Comparison of ENCODE assay signal across 1 cellular context in genomic region chr10:103278862-103279298, GRCh38.
TF ChIP-seq lines count a peak whose summit lies in the region.

No MANE protein-coding gene starts in this region.

TF ChIP-seq in endothelial cell of umbilical vein, 7 proteins besides CTCF, POLR2A, EP300 and RAD21:
- TF ChIP-seq FOS (IDR thresholded peaks at IDR 0.05; ENCODE audit: borderline replicate concordance, insufficient read depth, low read length), result no peak
- TF ChIP-seq MYC (IDR thresholded peaks at IDR 0.05; ENCODE audit: low read depth, low read length), result no peak
- TF ChIP-seq GATA2 (IDR thresholded peaks at IDR 0.05; ENCODE audit: insufficient read depth, insufficient read length, low read depth, low read length), result no peak
- no peak for TF ChIP-seq JUN (IDR thresholded peaks at IDR 0.05; ENCODE audit: borderline replicate concordance, insufficient read depth, insufficient read length, low read depth)
- no peak for TF ChIP-seq EZH2 (IDR thresholded peaks at IDR 0.05; ENCODE audit: borderline replicate concordance, low read depth, low read length, severe bottlenecking)
- TF ChIP-seq MAX (IDR thresholded peaks at IDR 0.05; ENCODE audit: insufficient read depth, insufficient read length), result no peak
- TF ChIP-seq POLR2AphosphoS5 (IDR thresholded peaks at IDR 0.05; ENCODE audit: insufficient read depth, low read depth, low read length), result no peak
